Comparison of ENCODE assay signal across 9 cellular contexts in the genomic region with DNA sequence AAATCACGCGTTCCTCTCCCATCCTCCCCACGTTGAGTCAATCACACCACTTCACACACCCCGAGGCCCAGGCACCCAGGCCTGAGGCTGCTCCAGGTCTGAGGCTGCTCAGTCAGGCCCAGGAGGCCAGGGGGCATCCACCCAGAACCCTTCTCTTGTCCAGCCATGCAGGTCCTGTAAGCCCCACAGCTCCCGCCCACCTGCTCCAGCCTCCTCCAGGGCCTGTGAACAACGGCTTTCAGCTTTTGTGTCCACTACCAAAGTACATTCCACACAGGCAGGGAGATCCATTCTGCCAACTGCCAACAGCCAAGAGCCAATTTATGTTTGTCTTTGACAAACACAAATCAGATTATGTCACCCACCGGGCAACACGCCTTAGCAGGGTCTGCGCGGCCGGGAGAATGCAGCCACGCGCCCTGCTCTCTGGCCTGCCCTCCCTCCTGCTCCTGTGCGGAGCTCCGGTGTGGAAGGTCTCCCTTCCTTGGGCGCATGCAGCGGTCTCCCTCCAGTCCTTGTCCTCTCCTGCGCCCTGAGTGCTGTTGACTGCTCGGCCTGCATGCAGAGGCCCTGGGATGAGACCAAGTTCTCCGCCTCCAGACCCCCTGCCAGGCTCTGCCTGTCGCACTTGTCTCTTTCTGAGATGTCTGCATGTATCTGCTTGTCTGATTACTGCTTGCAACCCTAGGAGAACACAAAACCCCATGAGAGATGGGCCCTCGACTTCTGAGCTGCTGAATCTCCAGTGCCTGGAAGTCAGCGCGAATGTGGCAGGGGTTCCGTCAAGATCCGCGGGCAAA.
A peak's percentile ranks its signal among the peaks of the same experiment; 100 is the strongest.
DNase-seq lines count a peak whose midpoint lies in the region; ATAC-seq and TF ChIP-seq lines count a peak whose summit lies in the region.
"Had no signal": no experiment of that assay in that cellular context is flagged by ENCODE, and none has a peak within 500 bp of the region (broad histone marks: within the 10 kb centered on the region; RNA-seq: fewer than 3 reads in every experiment).

No MANE protein-coding gene starts in this region.

- peak overlapping the region; percentile 24 for H3K4me3 ChIP-seq in suprapubic skin

- H3K4me1 ChIP-seq in suprapubic skin = peaks cover 11% of the 10 kb centered on the region

- H3K9me3 ChIP-seq in suprapubic skin = no peaks in the 10 kb centered on the region

- H3K27me3 ChIP-seq in suprapubic skin = no peaks in the 10 kb centered on the region

- no peak for TF ChIP-seq CTCF in suprapubic skin (IDR thresholded peaks at IDR 0.05)

- ATAC-seq in GM18505 (IDR thresholded peaks at IDR 0.05; ENCODE audit: unreplicated experiment) = no peak

- no peak overlapping the region for H3K27ac ChIP-seq in suprapubic skin
- H3K27ac ChIP-seq: RWPE1 had no signal

- TF ChIP-seq EP300 in suprapubic skin (IDR thresholded peaks at IDR 0.05) = no peak

- DNase-seq in NCI-H2227 (lab: John Stamatoyannopoulos, UW; ENCODE audit: unreplicated experiment) (peak; percentile 58), NCI-H2227 treated with DMSO at 0.1 percent for 48 hours (lab: John Stamatoyannopoulos, UW) (no peak), SHP77 (lab: John Stamatoyannopoulos, UW) (peak; percentile 59 to 80), islet precursor cell (peak; percentile 58), suprapubic skin (ENCODE audit: low spot score in 2 of 2) (no peak), COLO829 (ENCODE audit: low spot score) (no peak)
- DNase-seq in activated CD4-positive, CD25-positive, alpha-beta regulatory T cell (lab: John Stamatoyannopoulos, UW) = no peak

- 62% methylated on average over 15 of the region's 27 CpGs for WGBS in suprapubic skin

- TF ChIP-seq POLR2A in suprapubic skin (IDR thresholded peaks at IDR 0.05) (no peak), GM18505 (IDR thresholded peaks at IDR 0.05; ENCODE audit: borderline replicate concordance, extremely low read depth, insufficient read depth, insufficient read length) (no peak)

- H3K36me3 ChIP-seq in suprapubic skin = no peaks in the 10 kb centered on the region

Comparison
In these comparisons a context has a peak if more than half of its experiments do, and no peak if none do; other contexts are left out.
1. DNase-seq: peak in NCI-H2227 (single experiment), SHP77 (2 of 2) and islet precursor cell (single experiment); none in NCI-H2227 treated with DMSO at 0.1 percent for 48 hours (single experiment), suprapubic skin (0 of 2), activated CD4-positive, CD25-positive, alpha-beta regulatory T cell (0 of 4) and COLO829 (single experiment).